Comparison of ENCODE assay signal across 14 cellular contexts in the genomic region with DNA sequence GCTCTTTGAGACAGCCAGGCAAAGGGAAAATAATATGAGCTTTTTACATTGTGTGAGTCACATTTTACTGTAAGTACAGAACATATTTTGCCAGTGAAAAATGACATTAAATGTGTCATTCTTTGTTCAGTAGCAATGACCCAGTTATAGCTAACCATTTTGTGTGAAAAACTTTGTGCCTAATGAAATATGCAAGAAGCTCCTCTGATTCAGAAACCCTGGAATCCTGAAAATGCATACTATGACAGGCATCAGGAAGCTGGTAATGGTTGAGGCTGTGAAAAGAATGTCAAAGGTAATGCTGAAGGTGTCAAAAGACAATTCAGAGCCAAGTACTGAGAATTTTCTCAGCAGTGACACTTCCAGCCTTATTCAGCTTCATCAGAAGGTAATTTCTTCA.
DNase-seq lines count a peak whose midpoint lies in the region; ATAC-seq and TF ChIP-seq lines count a peak whose summit lies in the region.
"Had no signal": no experiment of that assay in that cellular context is flagged by ENCODE, and none has a peak within 500 bp of the region (broad histone marks: within the 10 kb centered on the region; RNA-seq: fewer than 3 reads in every experiment).

No MANE protein-coding gene starts in this region.

- H3K4me1 ChIP-seq in NT2/D1 (ENCODE audit: insufficient read depth, insufficient read length), result no peaks in the 10 kb centered on the region
- H3K4me1 ChIP-seq: BLaER1 treated with 17β-estradiol and CSF1 and Interleukin-3, amounts not matched to agents 10 nM and 100 nM; sigmoid colon; uterus had no signal

- no peak overlapping the region for H3K9ac ChIP-seq in NT2/D1 (ENCODE audit: insufficient read length, low read depth)
- H3K9ac ChIP-seq: BLaER1 treated with 17β-estradiol and CSF1 and Interleukin-3, amounts not matched to agents 10 nM and 100 nM had no signal

- no peaks in the 10 kb centered on the region for H3K9me3 Mint-ChIP-seq in endothelial cell (ENCODE audit: unreplicated experiment)
- H3K9me3 Mint-ChIP-seq in activated T-cell treated with anti-CD3 and anti-CD28 coated beads, Interleukin-2, amount 50 U/mL, for 24 hours, result no peaks in the 10 kb centered on the region
- H3K9me3 Mint-ChIP-seq: mesothelial cell of epicardium had no signal

- H3K36me3 Mint-ChIP-seq in endothelial cell (ENCODE audit: low read depth, unreplicated experiment), result no peaks in the 10 kb centered on the region
- no peaks in the 10 kb centered on the region for H3K36me3 Mint-ChIP-seq in activated T-cell treated with anti-CD3 and anti-CD28 coated beads, Interleukin-2, amount 50 U/mL, for 24 hours (ENCODE audit: low read depth)
- H3K36me3 Mint-ChIP-seq: mesothelial cell of epicardium had no signal

- H3K36me3 ChIP-seq in NT2/D1 (ENCODE audit: insufficient read depth, insufficient read length, low read length), result no peaks in the 10 kb centered on the region
- H3K36me3 ChIP-seq: BLaER1 treated with 17β-estradiol and CSF1 and Interleukin-3, amounts not matched to agents 10 nM and 100 nM; sigmoid colon; uterus had no signal

- no peak overlapping the region for H3K4me3 Mint-ChIP-seq in endothelial cell (ENCODE audit: unreplicated experiment)
- H3K4me3 Mint-ChIP-seq in activated T-cell treated with anti-CD3 and anti-CD28 coated beads, Interleukin-2, amount 50 U/mL, for 24 hours, result no peak overlapping the region
- H3K4me3 Mint-ChIP-seq: mesothelial cell of epicardium had no signal

- no peaks in the 10 kb centered on the region for H3K9me3 ChIP-seq in NT2/D1 (ENCODE audit: insufficient read depth, low read length)
- H3K9me3 ChIP-seq: BLaER1 treated with 17β-estradiol and CSF1 and Interleukin-3, amounts not matched to agents 10 nM and 100 nM; sigmoid colon; uterus had no signal

- peak; percentile 54 for DNase-seq in ELR (ENCODE audit: low read depth)
- peak; percentile 28 for DNase-seq in NT2/D1 (ENCODE audit: low read depth, low spot score)
- DNase-seq in endothelial cell (ENCODE audit: low spot score), result no peak
- peak; percentile 53 for DNase-seq in myocyte (ENCODE audit: low read depth)
- DNase-seq in left ventricle myocardium superior, result no peak
- no peak for DNase-seq in NOMO-1 (lab: John Stamatoyannopoulos, UW; ENCODE audit: unreplicated experiment in 2 of 2)
- DNase-seq in GM10266 (ENCODE audit: extremely low spot score), result no peak
- DNase-seq in activated T-cell treated with anti-CD3 and anti-CD28 coated beads, Interleukin-2, amount 50 U/mL, for 24 hours, result no peak
- DNase-seq: activated CD4-positive, CD25-positive, alpha-beta regulatory T cell; SIG-M5; sigmoid colon; uterus had no signal

- H3K4me3 ChIP-seq in NT2/D1 (ENCODE audit: insufficient read length, low read depth), result no peak overlapping the region
- H3K4me3 ChIP-seq: BLaER1 treated with 17β-estradiol and CSF1 and Interleukin-3, amounts not matched to agents 10 nM and 100 nM; sigmoid colon; uterus had no signal

- H3K4me1 Mint-ChIP-seq in endothelial cell (ENCODE audit: unreplicated experiment), result no peaks in the 10 kb centered on the region
- H3K4me1 Mint-ChIP-seq in activated T-cell treated with anti-CD3 and anti-CD28 coated beads, Interleukin-2, amount 50 U/mL, for 24 hours (ENCODE audit: low read depth), result no peaks in the 10 kb centered on the region

- ATAC-seq in left ventricle myocardium superior, result no peak

- intact Hi-C loops in left ventricle myocardium superior (cut with micrococcal nuclease), result no loop called here

- H3K27me3 ChIP-seq in NT2/D1 (ENCODE audit: insufficient read depth, insufficient read length), result no peaks in the 10 kb centered on the region
- H3K27me3 ChIP-seq: BLaER1 treated with 17β-estradiol and CSF1 and Interleukin-3, amounts not matched to agents 10 nM and 100 nM; sigmoid colon; uterus had no signal

- no peak for TF ChIP-seq CTCF in endothelial cell (IDR thresholded peaks at IDR 0.05; ENCODE audit: unreplicated experiment)
- no peak for TF ChIP-seq CTCF in GM10266 (IDR thresholded peaks at IDR 0.05; ENCODE audit: control insufficient read depth, insufficient read depth, low read depth, missing control alignments)

- no peaks in the 10 kb centered on the region for H3K27me3 Mint-ChIP-seq in endothelial cell (ENCODE audit: unreplicated experiment)
- no peaks in the 10 kb centered on the region for H3K27me3 Mint-ChIP-seq in activated T-cell treated with anti-CD3 and anti-CD28 coated beads, Interleukin-2, amount 50 U/mL, for 24 hours

- peak overlapping the region; percentile 44 for H3K27ac Mint-ChIP-seq in endothelial cell (ENCODE audit: unreplicated experiment)
- H3K27ac Mint-ChIP-seq in activated T-cell treated with anti-CD3 and anti-CD28 coated beads, Interleukin-2, amount 50 U/mL, for 24 hours, result no peak overlapping the region
- H3K27ac Mint-ChIP-seq: mesothelial cell of epicardium had no signal

Comparison
In these comparisons a context has a peak if more than half of its experiments do, and no peak if none do; other contexts are left out.
1. DNase-seq: peak in ELR (single experiment), NT2/D1 (single experiment) and myocyte (single experiment); none in endothelial cell (single experiment), left ventricle myocardium superior (single experiment), NOMO-1 (0 of 2), GM10266 (single experiment) and activated T-cell treated with anti-CD3 and anti-CD28 coated beads, Interleukin-2, amount 50 U/mL, for 24 hours (single experiment).